In genomic region chr17:79809530-79810137, GRCh38 we compare ENCODE assay signal across 8 cellular contexts. TPM values are rescaled to one million over a fixed set of nuclear protein-coding genes. Genes with fewer than 3 reads are reported as not detected.
DNase-seq lines count a peak whose midpoint lies in the region; ATAC-seq and TF ChIP-seq lines count a peak whose summit lies in the region.

No MANE protein-coding gene starts in this region.

- no peaks in the 10 kb centered on the region for H4K20me1 ChIP-seq in SU-DHL-6 (ENCODE audit: low read depth, low read length)

- TF ChIP-seq CTCF in SU-DHL-6 (IDR thresholded peaks at IDR 0.05; ENCODE audit: insufficient read depth, low read length, poor library complexity, severe bottlenecking) (no peak), mucosa of descending colon (IDR thresholded peaks at IDR 0.05) (no peak)

- no peaks in the 10 kb centered on the region for H3K27me3 ChIP-seq in SU-DHL-6 (ENCODE audit: low read length)

- no peak overlapping the region for H3K9ac ChIP-seq in SU-DHL-6 (ENCODE audit: low read length)

- no peaks in the 10 kb centered on the region for H3K9me3 ChIP-seq in SU-DHL-6 (ENCODE audit: insufficient read depth, low read length)
- no peaks in the 10 kb centered on the region for H3K9me3 ChIP-seq in mucosa of descending colon

- peak; percentile 77 for DNase-seq in COR-L47 (lab: John Stamatoyannopoulos, UW)
- DNase-seq in mucosa of descending colon, result peak in 2 of 3 donors; percentile 60 to 70
- no peak for DNase-seq in HuH-7 (ENCODE audit: low spot score)
- DNase-seq in T1000 (lab: John Stamatoyannopoulos, UW), result no peak

- H3K27ac ChIP-seq in SU-DHL-6 (ENCODE audit: low read depth, low read length), result no peak overlapping the region

- peaks cover 4% of the 10 kb centered on the region for H3F3A ChIP-seq in SU-DHL-6 (ENCODE audit: insufficient read depth)

- H3K4me2 ChIP-seq in SU-DHL-6 (ENCODE audit: low read depth, low read length, poor library complexity, severe bottlenecking), result peak overlapping the region; percentile 28

- no peaks in the 10 kb centered on the region for H3K9me2 ChIP-seq in SU-DHL-6 (replicated peaks; ENCODE audit: insufficient read depth, low read length)

- ATAC-seq in HG03060 (IDR thresholded peaks at IDR 0.05; ENCODE audit: low read depth, unreplicated experiment) (peak; percentile 15), mucosa of descending colon (peak; percentile 50), GM18520 (IDR thresholded peaks at IDR 0.05; ENCODE audit: unreplicated experiment) (no peak), HG02588 (IDR thresholded peaks at IDR 0.05; ENCODE audit: unreplicated experiment) (no peak)

- H3K36me3 ChIP-seq in SU-DHL-6 (ENCODE audit: low read length) (no peaks in the 10 kb centered on the region), mucosa of descending colon (ENCODE audit: low read depth) (no peaks in the 10 kb centered on the region)

- peaks cover 42% of the 10 kb centered on the region for H3K4me1 ChIP-seq in mucosa of descending colon (ENCODE audit: low read depth)

- no peaks in the 10 kb centered on the region for H3K79me2 ChIP-seq in SU-DHL-6 (ENCODE audit: insufficient read depth, low read length)

- intact Hi-C loops in mucosa of descending colon (cut with DNase I, micrococcal nuclease), result loop anchor here in 1 of 2 donors (10.0 kb wide), 1 partner anchor 185 kb away; no protein-coding TSS in a partner anchor

- no peak overlapping the region for H3K4me3 ChIP-seq in SU-DHL-6 (ENCODE audit: insufficient read depth, low read length, poor library complexity, severe bottlenecking)
- H3K4me3 ChIP-seq in mucosa of descending colon, result no peak overlapping the region

- H2AFZ ChIP-seq in SU-DHL-6 (ENCODE audit: low read depth, low read length, severe bottlenecking), result no peak overlapping the region

RNA-seq across cellular contexts. Expression of gene CBX8, which starts 12.8 kb away (rescaled TPM):
- 1 to 10 TPM; 3.4 to 4.7 (median 4.0) TPM for total RNA-seq in mucosa of descending colon

RNA-seq across cellular contexts. Expression of gene CBX4, which starts 29.6 kb away (rescaled TPM):
- 10 to 100 TPM; 10.2 to 14.2 (median 13.2) TPM for total RNA-seq in mucosa of descending colon

RNA-seq across cellular contexts. Expression of gene CBX2, which starts 31.7 kb away (rescaled TPM):
- total RNA-seq in mucosa of descending colon, result 1 to 10 TPM in 1 of 3 donors, under 1 TPM in 2; 0.14 to 1.5 (median 0.76) TPM

Comparison
In these comparisons a context has a peak if more than half of its experiments do, and no peak if none do; other contexts are left out.
1. DNase-seq: peak in COR-L47 (single experiment) and mucosa of descending colon (2 of 3); none in HuH-7 (single experiment) and T1000 (single experiment).
2. ATAC-seq: peak in HG03060 (single experiment) and mucosa of descending colon (single experiment); none in GM18520 (single experiment) and HG02588 (single experiment).